In the genomic region with DNA sequence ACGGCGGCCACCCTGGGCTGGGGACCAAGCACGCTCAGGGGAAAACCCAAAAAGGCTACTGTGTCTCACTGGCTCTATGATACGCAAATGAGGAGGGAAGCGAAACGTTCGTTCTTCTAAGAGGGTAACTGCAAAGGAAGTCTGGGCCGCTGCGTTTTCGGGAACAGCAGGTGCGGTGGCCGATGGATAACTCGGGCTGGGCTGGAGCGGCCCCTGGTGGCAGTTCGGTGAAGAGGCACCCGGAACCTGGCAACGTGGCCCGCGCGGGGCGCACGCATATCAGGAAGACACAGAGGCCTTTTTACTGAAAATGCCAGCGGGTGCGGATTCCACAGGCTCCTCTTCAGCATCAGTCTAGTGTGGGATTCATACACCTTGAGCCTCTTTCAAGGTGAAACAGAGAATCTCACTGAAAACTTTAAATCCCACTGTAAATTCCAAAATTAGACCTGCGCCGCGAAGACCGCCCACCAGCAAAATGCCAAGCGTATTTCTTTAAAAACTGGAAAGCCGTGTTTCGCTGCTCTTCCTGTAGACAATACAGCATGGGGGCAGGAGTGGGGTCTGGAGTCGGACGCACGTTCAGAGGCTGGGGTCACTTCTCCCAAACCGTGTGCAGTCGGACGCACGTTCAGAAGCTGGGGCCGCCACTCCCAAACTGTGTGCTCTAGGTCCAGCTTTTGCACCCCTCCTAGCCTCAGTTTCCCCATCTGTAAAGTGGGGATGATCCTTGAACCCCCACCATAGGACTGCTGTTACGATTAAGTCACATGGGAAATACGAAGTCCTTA, we compare ENCODE assay signal across 8 cellular contexts. TPM values are rescaled to one million over a fixed set of nuclear protein-coding genes. Genes with fewer than 3 reads are reported as not detected.
DNase-seq lines count a peak whose midpoint lies in the region; ATAC-seq, FAIRE-seq and TF ChIP-seq lines count a peak whose summit lies in the region.

No MANE protein-coding gene starts in this region.

- intact Hi-C loops in endothelial cell of umbilical vein (cut with micrococcal nuclease) = loop anchor here (1.0 to 5.0 kb wide), 5 partner anchors 253 to 766 kb away; no protein-coding TSS in a partner anchor
- intact Hi-C loops in mucosa of descending colon (cut with DNase I, micrococcal nuclease) = no loop called here

- POLR2A ChIA-PET in endothelial cell of umbilical vein (lab: Charles Lee) = no interaction called here

- H3K27ac ChIP-seq in HUES64 (ENCODE audit: low read depth, low read length) (no peak overlapping the region), endothelial cell of umbilical vein (ENCODE audit: insufficient read depth, low read depth, low read length) (no peak overlapping the region)

- no peaks in the 10 kb centered on the region for H3K9me3 ChIP-seq in HUES64 (ENCODE audit: insufficient read depth, low read depth, low read length)
- H3K9me3 ChIP-seq in NT2/D1 (ENCODE audit: insufficient read depth, low read length) = no peaks in the 10 kb centered on the region
- H3K9me3 ChIP-seq in endothelial cell of umbilical vein (replicated peaks; ENCODE audit: control insufficient read depth, insufficient read depth, low read length) = no peaks in the 10 kb centered on the region
- no peaks in the 10 kb centered on the region for H3K9me3 ChIP-seq in mucosa of descending colon

- H3K36me3 ChIP-seq in HUES64 (ENCODE audit: insufficient read depth, low read length) = no peaks in the 10 kb centered on the region
- no peaks in the 10 kb centered on the region for H3K36me3 ChIP-seq in NT2/D1 (ENCODE audit: insufficient read depth, insufficient read length, low read length)
- no peaks in the 10 kb centered on the region for H3K36me3 ChIP-seq in endothelial cell of umbilical vein (ENCODE audit: control insufficient read depth in 2 of 2, extremely low read depth in 1 of 2, insufficient read depth in 2 of 2, low read length in 2 of 2)
- H3K36me3 ChIP-seq in mucosa of descending colon (ENCODE audit: low read depth) = no peaks in the 10 kb centered on the region

- H3K4me2 ChIP-seq in endothelial cell of umbilical vein (ENCODE audit: insufficient read depth, low read length) = no peak overlapping the region

- H3K27me3 ChIP-seq in HUES64 (ENCODE audit: insufficient read depth, low read length) (peaks cover 5% of the 10 kb centered on the region; the same call in 1 of the 2 replicates), NT2/D1 (ENCODE audit: insufficient read depth, insufficient read length) (peaks cover 28% of the 10 kb centered on the region), endothelial cell of umbilical vein (ENCODE audit: control insufficient read depth in 2 of 2, insufficient read depth in 2 of 2, low read length in 2 of 2) (peaks cover 0 to 3% of the 10 kb centered on the region in 2 experiments)

- dilution Hi-C loops in endothelial cell of umbilical vein (cut with MboI; ENCODE audit: extremely low pct_ligation_motif_present, low sequenced_read_pairs) = no loop called here

- no TSS peak for BruUV-seq in endothelial cell of umbilical vein (replicated peaks; lab: Mats Ljungman, UMichigan)

- H2AFZ ChIP-seq in endothelial cell of umbilical vein (ENCODE audit: low read depth, low read length) = no peak overlapping the region

- TF ChIP-seq POLR2A in endothelial cell of umbilical vein (IDR thresholded peaks at IDR 0.05; ENCODE audit: low read depth, low read length) = no peak

- no peaks in the 10 kb centered on the region for H3K9me1 ChIP-seq in endothelial cell of umbilical vein (replicated peaks; ENCODE audit: control insufficient read depth, extremely low read depth, insufficient read depth, low read length)

- H3K9ac ChIP-seq in HUES64 (ENCODE audit: low read depth, low read length) (no peak overlapping the region; the same call in 1 of the 2 replicates), NT2/D1 (ENCODE audit: insufficient read length, low read depth) (peak overlapping the region; percentile 37), endothelial cell of umbilical vein (replicated peaks; ENCODE audit: extremely low read depth, insufficient read depth, low read length) (no peak overlapping the region)

- H4K20me1 ChIP-seq in endothelial cell of umbilical vein (replicated peaks; ENCODE audit: control insufficient read depth, extremely low read depth, insufficient read depth, low read length) = no peaks in the 10 kb centered on the region

- ATAC-seq in GM21529 (IDR thresholded peaks at IDR 0.05; ENCODE audit: unreplicated experiment) = peak; percentile 94
- peak; percentile 98 for ATAC-seq in mucosa of descending colon

- peak; percentile 80 for FAIRE-seq in endothelial cell of umbilical vein (lab: Jason Lieb, UNC)

- H3K4me3 ChIP-seq in HUES64 (ENCODE audit: low read length) (peak overlapping the region; percentile 40), NT2/D1 (ENCODE audit: insufficient read length, low read depth) (no peak overlapping the region), endothelial cell of umbilical vein (replicated peaks in 1 of 3; ENCODE audit: insufficient read depth in 1 of 3, low read depth in 1 of 3, low read length in 3 of 3) (no peak overlapping the region), mucosa of descending colon (no peak overlapping the region)

- DNase-seq in DMS 273 (lab: John Stamatoyannopoulos, UW; ENCODE audit: unreplicated experiment) (peak; percentile 97), NT2/D1 (ENCODE audit: low read depth, low spot score) (peak; percentile 82), endothelial cell of umbilical vein (ENCODE audit: low read depth, low spot score) (peak; percentile 66), mucosa of descending colon (peak; percentile 94 to 96 (median 95))
- DNase-seq in activated CD8-positive, alpha-beta memory T cell treated with anti-CD3 and anti-CD28 coated beads, Interleukin-2, amount 50 U/mL, for 1 hour (ENCODE audit: extremely low read depth) = peak; percentile 78
- DNase-seq in stimulated activated CD8-positive, alpha-beta memory T cell treated with anti-CD3 and anti-CD28 coated beads, Interleukin-4, amount 100 ng/mL, for 1 hour (ENCODE audit: low read depth in 2 of 2, low spot score in 1 of 2) = peak; percentile 82 to 90

- TF ChIP-seq CTCF in endothelial cell of umbilical vein (IDR thresholded peaks at IDR 0.05; ENCODE audit: extremely low read depth in 1 of 2, insufficient read depth in 1 of 2, low read depth in 1 of 2, low read length in 2 of 2) (peak; percentile 96 to 100), mucosa of descending colon (IDR thresholded peaks at IDR 0.05) (peak; percentile 100)

- CTCF ChIA-PET in endothelial cell of umbilical vein (lab: Charles Lee) = interaction anchor here (0.7 to 3.0 kb wide), 5 partner anchors 366 to 486 kb away, joined by 3 to 20 read pairs (median 5); no protein-coding TSS in a partner anchor

- no peaks in the 10 kb centered on the region for H3K79me2 ChIP-seq in endothelial cell of umbilical vein (ENCODE audit: control insufficient read depth, insufficient read depth, low read length)

- 43% methylated on average over 41 of the region's 41 CpGs for WGBS in HUES64

- H3K4me1 ChIP-seq in HUES64 (ENCODE audit: insufficient read depth, low read length) (no peaks in the 10 kb centered on the region), NT2/D1 (ENCODE audit: insufficient read depth, insufficient read length) (peaks cover 4% of the 10 kb centered on the region), endothelial cell of umbilical vein (ENCODE audit: control insufficient read depth, extremely low read depth, insufficient read depth, low read length) (no peaks in the 10 kb centered on the region), mucosa of descending colon (ENCODE audit: low read depth) (peaks cover 8% of the 10 kb centered on the region)

TF ChIP-seq in endothelial cell of umbilical vein, 7 proteins besides CTCF, POLR2A, EP300 and RAD21:
- no peak for TF ChIP-seq MYC (IDR thresholded peaks at IDR 0.05; ENCODE audit: low read depth, low read length)
- TF ChIP-seq, protein P1, sequence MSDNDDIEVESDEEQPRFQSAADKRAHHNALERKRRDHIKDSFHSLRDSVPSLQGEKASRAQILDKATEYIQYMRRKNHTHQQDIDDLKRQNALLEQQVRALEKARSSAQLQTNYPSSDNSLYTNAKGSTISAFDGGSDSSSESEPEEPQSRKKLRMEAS (IDR thresholded peaks at IDR 0.05; ENCODE audit: insufficient read depth, insufficient read length) = no peak
- TF ChIP-seq FOS (IDR thresholded peaks at IDR 0.05; ENCODE audit: borderline replicate concordance, insufficient read depth, low read length) = no peak
- no peak for TF ChIP-seq EZH2 (IDR thresholded peaks at IDR 0.05; ENCODE audit: borderline replicate concordance, low read depth, low read length, severe bottlenecking)
- TF ChIP-seq POLR2AphosphoS5 (IDR thresholded peaks at IDR 0.05; ENCODE audit: insufficient read depth, low read depth, low read length) = no peak
- TF ChIP-seq GATA2 (IDR thresholded peaks at IDR 0.05; ENCODE audit: insufficient read depth, insufficient read length, low read depth, low read length) = no peak
- TF ChIP-seq JUN (IDR thresholded peaks at IDR 0.05; ENCODE audit: borderline replicate concordance, insufficient read depth, insufficient read length, low read depth) = no peak
TF ChIP-seq in endothelial cell of umbilical vein: peak in this region for 0.

RNA-seq across cellular contexts. Expression of a gene that starts 44.4 kb away (rescaled TPM):
- 113 TPM for polyA plus RNA-seq in HUES64 (2013, experiment 1 of 2)
- polyA plus RNA-seq in HUES64 (2013, experiment 2 of 2) = 121 TPM
- total RNA-seq in endothelial cell of umbilical vein = 116 and 121 TPM in 2 replicates
- polyA plus RNA-seq in endothelial cell of umbilical vein = 44.0 and 53.8 TPM in 2 replicates
- polyA plus RNA-seq in endothelial cell of umbilical vein (2011; cell fraction: cytosol; rRNA removed) = 70.4 and 82.4 TPM in 2 replicates
- polyA plus RNA-seq in endothelial cell of umbilical vein (2011; cell fraction: nucleus; rRNA removed) = 27.5 and 35.8 TPM in 2 replicates
- 130 and 154 TPM in 2 replicates for polyA plus RNA-seq in endothelial cell of umbilical vein (2012)
- 38.5 and 44.6 TPM in 2 replicates for polyA minus RNA-seq in endothelial cell of umbilical vein
- 29.7 TPM for polyA minus RNA-seq in endothelial cell of umbilical vein (2011; cell fraction: cytosol; rRNA and poly(A)+ RNA removed)
- polyA minus RNA-seq in endothelial cell of umbilical vein (2011; cell fraction: nucleus; rRNA and poly(A)+ RNA removed) = 28.8 and 38.9 TPM in 2 replicates
- 10 to 100 TPM; 60.8 to 76.5 (median 62.8) TPM for total RNA-seq in mucosa of descending colon
